ENCODE assay signal across 27 cellular contexts in the genomic region with DNA sequence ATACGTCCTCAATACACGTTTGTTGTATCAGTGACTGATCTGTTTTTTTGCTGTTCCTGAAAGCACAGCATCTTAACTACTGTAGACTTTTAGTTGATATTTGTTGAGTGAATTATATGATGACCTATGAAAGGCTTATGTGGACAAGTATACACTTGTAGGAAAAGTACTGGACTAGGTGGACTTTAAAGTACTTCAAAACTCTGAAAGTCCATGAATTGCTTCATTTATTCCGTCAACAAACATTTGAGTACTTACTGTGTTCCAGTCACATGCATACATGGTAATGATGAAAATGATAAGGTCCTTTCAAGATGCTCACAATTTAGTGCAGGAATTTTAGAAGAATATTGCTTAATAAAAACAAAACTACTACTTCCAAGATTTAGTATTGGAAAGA. TPM values are rescaled to one million over a fixed set of nuclear protein-coding genes. Genes with fewer than 3 reads are reported as not detected.
DNase-seq lines count a peak whose midpoint lies in the region; ATAC-seq, FAIRE-seq and TF ChIP-seq lines count a peak whose summit lies in the region.
"Had no signal": no experiment of that assay in that cellular context is flagged by ENCODE, and none has a peak within 500 bp of the region (broad histone marks: within the 10 kb centered on the region; RNA-seq: fewer than 3 reads in every experiment).

No MANE protein-coding gene starts in this region.

- H3K4me1 Mint-ChIP-seq in activated T-helper 17 cell treated with anti-CD3 and anti-CD28 coated beads, Interleukin-2, amount 50 U/mL, for 72 hours: peaks cover 45% of the 10 kb centered on the region
- peaks cover 49% of the 10 kb centered on the region for H3K4me1 Mint-ChIP-seq in activated naive CD8-positive, alpha-beta T cell treated with anti-CD3 and anti-CD28 coated beads, Interleukin-2, amount 50 U/mL, for 24 hours
- H3K4me1 Mint-ChIP-seq in activated CD4-positive, alpha-beta memory T cell treated with anti-CD3 and anti-CD28 coated beads, Interleukin-2, amount 10 ng/mL, durations not matched to agents 7 days and 5 days: peaks cover 63% of the 10 kb centered on the region

- peaks cover 9% of the 10 kb centered on the region for H3K36me3 Mint-ChIP-seq in activated T-helper 17 cell treated with anti-CD3 and anti-CD28 coated beads, Interleukin-2, amount 50 U/mL, for 72 hours (ENCODE audit: low read depth)
- H3K36me3 Mint-ChIP-seq in activated naive CD8-positive, alpha-beta T cell treated with anti-CD3 and anti-CD28 coated beads, Interleukin-2, amount 50 U/mL, for 24 hours (ENCODE audit: low read depth): no peaks in the 10 kb centered on the region
- peaks cover 10% of the 10 kb centered on the region for H3K36me3 Mint-ChIP-seq in activated CD4-positive, alpha-beta memory T cell treated with anti-CD3 and anti-CD28 coated beads, Interleukin-2, amount 10 ng/mL, durations not matched to agents 7 days and 5 days (ENCODE audit: low read depth)

- H3K27ac ChIP-seq in HepG2 (ENCODE audit: extremely low read length, insufficient read depth, low read length) (peak overlapping the region; percentile 15), right lobe of liver (no peak overlapping the region), iPS-20b (ENCODE audit: low read length) (no peak overlapping the region)
- H3K27ac ChIP-seq: esophagus muscularis mucosa, gastrocnemius medialis, RWPE1 had no signal

- H3K27me3 ChIP-seq in HepG2 (ENCODE audit: control insufficient read depth in 1 of 2, insufficient read depth in 2 of 2, low read length in 2 of 2): no peaks in the 10 kb centered on the region; a peak in 1 of 5 replicates
- H3K27me3 ChIP-seq in right lobe of liver: no peaks in the 10 kb centered on the region
- no peaks in the 10 kb centered on the region for H3K27me3 ChIP-seq in iPS-20b (ENCODE audit: insufficient read depth, low read length)
- H3K27me3 ChIP-seq: esophagus muscularis mucosa, gastrocnemius medialis, pancreas had no signal

- peaks cover 76% of the 10 kb centered on the region for H3K79me2 ChIP-seq in HepG2 (ENCODE audit: insufficient read depth, low read length)

- ATAC-seq in HepG2 (no peak), right lobe of liver (no peak)
- ATAC-seq in activated T-helper 17 cell treated with anti-CD3 and anti-CD28 coated beads, Interleukin-2, amount 50 U/mL, for 72 hours (replicated peaks): no peak
- no peak for ATAC-seq in activated naive CD8-positive, alpha-beta T cell treated with anti-CD3 and anti-CD28 coated beads, Interleukin-2, amount 50 U/mL, for 24 hours
- ATAC-seq: gastrocnemius medialis, pancreas, right cardiac atrium had no signal

- 71% methylated on average over 3 of the region's 3 CpGs for WGBS in HepG2 (ENCODE audit: low lambda C conversion rate)
- 58% methylated on average over 3 of the region's 3 CpGs for WGBS in right lobe of liver (ENCODE audit: insufficient coverage, low coverage, low lambda C conversion rate, missing lambda C conversion rate)

- TF ChIP-seq POLR2A in HepG2 (IDR thresholded peaks at IDR 0.05; ENCODE audit: insufficient read depth in 1 of 2, low read depth in 2 of 2, low read length in 2 of 2) (no peak), right lobe of liver (IDR thresholded peaks at IDR 0.05) (no peak)

- peak overlapping the region in 2 of 3 experiments; percentile 82 to 90; a peak in 4 of 6 replicates for H3K4me3 ChIP-seq in HepG2 (replicated peaks in 1 of 3; ENCODE audit: insufficient read depth in 1 of 3, low read depth in 2 of 3, low read length in 3 of 3)
- H3K4me3 ChIP-seq in right lobe of liver: no peak overlapping the region
- H3K4me3 ChIP-seq in iPS-20b (ENCODE audit: low read length): peak overlapping the region; percentile 96
- H3K4me3 ChIP-seq: esophagus muscularis mucosa, gastrocnemius medialis had no signal

- no peak overlapping the region for H3K27ac Mint-ChIP-seq in activated T-helper 17 cell treated with anti-CD3 and anti-CD28 coated beads, Interleukin-2, amount 50 U/mL, for 72 hours
- H3K27ac Mint-ChIP-seq in activated naive CD8-positive, alpha-beta T cell treated with anti-CD3 and anti-CD28 coated beads, Interleukin-2, amount 50 U/mL, for 24 hours: no peak overlapping the region
- no peak overlapping the region for H3K27ac Mint-ChIP-seq in activated CD4-positive, alpha-beta memory T cell treated with anti-CD3 and anti-CD28 coated beads, Interleukin-2, amount 10 ng/mL, durations not matched to agents 7 days and 5 days
- H3K27ac Mint-ChIP-seq: activated naive CD4-positive, alpha-beta T cell treated with anti-CD3 and anti-CD28 coated beads, Interleukin-2, amount 10 ng/mL, durations not matched to agents 7 days and 5 days; activated T-cell treated with anti-CD3 and anti-CD28 coated beads, Interleukin-2, amount 50 U/mL, for 24 hours had no signal

- CTCF ChIA-PET in HepG2 (lab: Yijun Ruan, JAX; ENCODE audit: low intra/inter-chr PET ratio, low total read pairs): no interaction called here
- CTCF ChIA-PET in activated CD4-positive, alpha-beta memory T cell treated with anti-CD3 and anti-CD28 coated beads, Interleukin-2, amount 10 ng/mL, durations not matched to agents 7 days and 5 days (lab: Charles Lee): interaction anchor here (0.6 to 3.3 kb wide), 3 partner anchors 10 to 211 kb away, joined by 3 to 25 read pairs (median 4); no protein-coding TSS in a partner anchor

- no TSS peak for BruUV-seq in HepG2 (replicated peaks; lab: Mats Ljungman, UMichigan)

- H3K27me3 Mint-ChIP-seq in activated T-helper 17 cell treated with anti-CD3 and anti-CD28 coated beads, Interleukin-2, amount 50 U/mL, for 72 hours: no peaks in the 10 kb centered on the region
- H3K27me3 Mint-ChIP-seq in activated naive CD8-positive, alpha-beta T cell treated with anti-CD3 and anti-CD28 coated beads, Interleukin-2, amount 50 U/mL, for 24 hours: no peaks in the 10 kb centered on the region
- H3K27me3 Mint-ChIP-seq in activated CD4-positive, alpha-beta memory T cell treated with anti-CD3 and anti-CD28 coated beads, Interleukin-2, amount 10 ng/mL, durations not matched to agents 7 days and 5 days: no peaks in the 10 kb centered on the region
- H3K27me3 Mint-ChIP-seq: activated naive CD4-positive, alpha-beta T cell treated with anti-CD3 and anti-CD28 coated beads, Interleukin-2, amount 10 ng/mL, durations not matched to agents 7 days and 5 days; activated T-cell treated with anti-CD3 and anti-CD28 coated beads, Interleukin-2, amount 50 U/mL, for 24 hours had no signal

- TF ChIP-seq CTCF in HepG2 (CRISPR knock-in tag; IDR thresholded peaks at IDR 0.05): no peak
- TF ChIP-seq CTCF in right lobe of liver (IDR thresholded peaks at IDR 0.05): no peak

- no peak for FAIRE-seq in HepG2 (lab: Jason Lieb, UNC)
- FAIRE-seq: D721Med, pancreas had no signal

- in situ Hi-C loops in HepG2 (cut with HindIII; ENCODE audit: extremely low pct_ligation_motif_present, low pct_unique_long_range_greater_than_20kb): loop anchor here (10.0 kb wide), 1 partner anchor 143 kb away; no protein-coding TSS in a partner anchor

- DNase-seq in HepG2 (ENCODE audit: low spot score) (peak; percentile 35), right lobe of liver (no peak), NCI-H1417 treated with DMSO at 0.1 percent for 48 hours (lab: John Stamatoyannopoulos, UW) (no peak), cortex of kidney (lab: John Stamatoyannopoulos, UW) (no peak)
- no peak for DNase-seq in activated naive CD8-positive, alpha-beta T cell treated with anti-CD3 and anti-CD28 coated beads, Interleukin-2, amount 50 U/mL, for 24 hours
- DNase-seq in activated CD4-positive, alpha-beta memory T cell treated with anti-CD3 and anti-CD28 coated beads, Interleukin-2, amount 10 ng/mL, durations not matched to agents 7 days and 5 days: no peak
- DNase-seq: ACHN; activated CD4-positive, CD25-positive, alpha-beta regulatory T cell treated with anti-CD3 and anti-CD28 coated beads, Interleukin-2, amount 50 U/mL, for 72 hours; activated naive CD4-positive, alpha-beta T cell treated with anti-CD3 and anti-CD28 coated beads, Interleukin-2, amount 10 ng/mL, durations not matched to agents 7 days and 5 days; activated T-cell treated with anti-CD3 and anti-CD28 coated beads, Interleukin-2, amount 50 U/mL, for 24 hours; aorta; effector CD8-positive, alpha-beta T cell; EL; gastrocnemius medialis; MM.1S; NCI-H146; NCI-H69; pancreas; right cardiac atrium; stimulated activated CD8-positive, alpha-beta memory T cell treated with anti-CD3 and anti-CD28 coated beads, Interleukin-4, amount 100 ng/mL, for 48 hours; trophoblast cell had no signal

- POLR2A ChIA-PET in HepG2 (lab: Yijun Ruan, JAX): interaction anchor here (1.1 to 3.7 kb wide), 2 partner anchors 134 to 144 kb away, joined by 3 to 32 read pairs; partner anchors contain the start of gene INTS6
- POLR2A ChIA-PET in activated CD4-positive, alpha-beta memory T cell treated with anti-CD3 and anti-CD28 coated beads, Interleukin-2, amount 10 ng/mL, durations not matched to agents 7 days and 5 days (lab: Charles Lee): interaction anchor here (1.3 to 4.0 kb wide), 3 partner anchors 27 to 210 kb away, joined by 4 to 109 read pairs (median 17); partner anchors contain the start of gene INTS6

- H3K4me2 ChIP-seq in HepG2 (ENCODE audit: low read depth, low read length): peak overlapping the region; percentile 82

- H3K4me3 Mint-ChIP-seq in activated T-helper 17 cell treated with anti-CD3 and anti-CD28 coated beads, Interleukin-2, amount 50 U/mL, for 72 hours: peak overlapping the region; percentile 100
- H3K4me3 Mint-ChIP-seq in activated naive CD8-positive, alpha-beta T cell treated with anti-CD3 and anti-CD28 coated beads, Interleukin-2, amount 50 U/mL, for 24 hours: no peak overlapping the region
- H3K4me3 Mint-ChIP-seq in activated CD4-positive, alpha-beta memory T cell treated with anti-CD3 and anti-CD28 coated beads, Interleukin-2, amount 10 ng/mL, durations not matched to agents 7 days and 5 days: no peak overlapping the region
- H3K4me3 Mint-ChIP-seq: activated naive CD4-positive, alpha-beta T cell treated with anti-CD3 and anti-CD28 coated beads, Interleukin-2, amount 10 ng/mL, durations not matched to agents 7 days and 5 days; activated T-cell treated with anti-CD3 and anti-CD28 coated beads, Interleukin-2, amount 50 U/mL, for 24 hours had no signal

- H3K9ac ChIP-seq in HepG2 (ENCODE audit: insufficient read depth, low read depth, low read length): no peak overlapping the region
- peak overlapping the region; percentile 13; the same call in 1 of the 2 replicates for H3K9ac ChIP-seq in iPS-20b (ENCODE audit: low read depth, low read length)

- no peak for TF ChIP-seq EP300 in HepG2 (IDR thresholded peaks at IDR 0.05; ENCODE audit: low read depth in 2 of 2, low read length in 2 of 2)
- no peak for TF ChIP-seq EP300 in HepG2 (CRISPR knock-in tag; IDR thresholded peaks at IDR 0.05; ENCODE audit: borderline replicate concordance)

- no peaks in the 10 kb centered on the region; a peak in 1 of 5 replicates for H3K36me3 ChIP-seq in HepG2 (replicated peaks in 1 of 2; ENCODE audit: control insufficient read depth in 1 of 2, insufficient read depth in 2 of 2, low read length in 2 of 2)
- H3K36me3 ChIP-seq in right lobe of liver: no peaks in the 10 kb centered on the region
- H3K36me3 ChIP-seq in iPS-20b (ENCODE audit: insufficient read depth, low read depth, low read length): no peaks in the 10 kb centered on the region
- H3K36me3 ChIP-seq: esophagus muscularis mucosa, gastrocnemius medialis, pancreas had no signal

- peaks cover 75% of the 10 kb centered on the region for H3K4me1 ChIP-seq in HepG2 (ENCODE audit: insufficient read depth, low read length)
- peaks cover 0 to 33% (median 8%) of the 10 kb centered on the region in 4 donors for H3K4me1 ChIP-seq in right lobe of liver
- peaks cover 60% of the 10 kb centered on the region for H3K4me1 ChIP-seq in iPS-20b (ENCODE audit: insufficient read depth, low read length)

- peaks cover 9% of the 10 kb centered on the region; the same call in 1 of the 2 replicates for H4K20me1 ChIP-seq in HepG2 (ENCODE audit: insufficient read depth, low read length)

- TF ChIP-seq RAD21 in HepG2 (CRISPR knock-in tag; IDR thresholded peaks at IDR 0.05): no peak

- intact Hi-C loops in HepG2 (cut with micrococcal nuclease; ENCODE audit: unreplicated experiment): loop anchor here (5.0 to 10.0 kb wide), 3 partner anchors 147 to 210 kb away; no protein-coding TSS in a partner anchor
- intact Hi-C loops in right lobe of liver (cut with DNase I): loop anchor here in 1 of 2 donors (10.0 kb wide), 1 partner anchor 133 kb away; the partner anchor contains the start of gene INTS6

- H2AFZ ChIP-seq in HepG2 (ENCODE audit: low read length): no peak overlapping the region

- H3K9me3 ChIP-seq in HepG2 (ENCODE audit: low read length) (no peaks in the 10 kb centered on the region), right lobe of liver (no peaks in the 10 kb centered on the region), iPS-20b (ENCODE audit: insufficient read depth, low read depth, low read length) (no peaks in the 10 kb centered on the region)
- H3K9me3 ChIP-seq: esophagus muscularis mucosa, gastrocnemius medialis, pancreas had no signal

- H3K9me3 Mint-ChIP-seq in activated T-helper 17 cell treated with anti-CD3 and anti-CD28 coated beads, Interleukin-2, amount 50 U/mL, for 72 hours: no peaks in the 10 kb centered on the region
- H3K9me3 Mint-ChIP-seq in activated naive CD8-positive, alpha-beta T cell treated with anti-CD3 and anti-CD28 coated beads, Interleukin-2, amount 50 U/mL, for 24 hours: no peaks in the 10 kb centered on the region
- no peaks in the 10 kb centered on the region for H3K9me3 Mint-ChIP-seq in activated CD4-positive, alpha-beta memory T cell treated with anti-CD3 and anti-CD28 coated beads, Interleukin-2, amount 10 ng/mL, durations not matched to agents 7 days and 5 days
- H3K9me3 Mint-ChIP-seq: activated naive CD4-positive, alpha-beta T cell treated with anti-CD3 and anti-CD28 coated beads, Interleukin-2, amount 10 ng/mL, durations not matched to agents 7 days and 5 days; activated T-cell treated with anti-CD3 and anti-CD28 coated beads, Interleukin-2, amount 50 U/mL, for 24 hours; CD14-positive monocyte had no signal

RNA-seq across cellular contexts. Expression of gene WDFY2, which starts 3.1 kb away (rescaled TPM):
- total RNA-seq in HepG2 (2016; rRNA removed; fragmentation: Illumina TruSeq; extraction: Trizol): 16.4 and 22.6 TPM in 2 replicates
- total RNA-seq in HepG2 (2016; cell fraction: cytosol; rRNA removed; fragmentation: Illumina TruSeq; extraction: Trizol; ENCODE audit: low read depth): 2.3 and 2.6 TPM in 2 replicates
- total RNA-seq in HepG2 (2016; cell fraction: insoluble cytoplasmic fraction; rRNA removed; fragmentation: Illumina TruSeq; extraction: Trizol): 17.3 and 21.4 TPM in 2 replicates
- 5.6 and 7.0 TPM in 2 replicates for total RNA-seq in HepG2 (2016; cell fraction: membrane; rRNA removed; fragmentation: Illumina TruSeq; extraction: Trizol)
- 70.9 and 71.5 TPM in 2 replicates for total RNA-seq in HepG2 (2016; cell fraction: nucleus; rRNA removed; fragmentation: Illumina TruSeq; extraction: Trizol)
- 27.0 and 27.5 TPM in 2 replicates for polyA plus RNA-seq in HepG2 (2011; rRNA removed)
- 8.0 and 11.1 TPM in 2 replicates for polyA plus RNA-seq in HepG2 (2011; cell fraction: cytosol; rRNA removed)
- polyA plus RNA-seq in HepG2 (2011; cell fraction: nucleus; rRNA removed): 67.6 and 71.9 TPM in 2 replicates
- 21.4 and 23.6 TPM in 2 replicates for polyA plus RNA-seq in HepG2 (2012)
- polyA plus RNA-seq in HepG2 (2016; cell fraction: cytosol; fragmentation: Illumina TruSeq; extraction: Trizol; ENCODE audit: low read depth): 1.3 and 1.7 TPM in 2 replicates
- 16.8 and 17.1 TPM in 2 replicates for polyA plus RNA-seq in HepG2 (2016; cell fraction: insoluble cytoplasmic fraction; fragmentation: Illumina TruSeq; extraction: Trizol; ENCODE audit: low read depth)
- 3.4 and 3.7 TPM in 2 replicates for polyA plus RNA-seq in HepG2 (2016; cell fraction: membrane; fragmentation: Illumina TruSeq; extraction: Trizol; ENCODE audit: low read depth)
- polyA plus RNA-seq in HepG2 (2016; cell fraction: nucleus; fragmentation: Illumina TruSeq; extraction: Trizol; ENCODE audit: insufficient read depth, low read depth): 63.8 and 64.3 TPM in 2 replicates
- 10.1 and 51.6 TPM in 2 replicates for polyA minus RNA-seq in HepG2 (2011; rRNA and poly(A)+ RNA removed; ENCODE audit: low replicate concordance)
- 12.9 and 15.9 TPM in 2 replicates for polyA minus RNA-seq in HepG2 (2011; cell fraction: cytosol; rRNA and poly(A)+ RNA removed)
- 150 and 174 TPM in 2 replicates for polyA minus RNA-seq in HepG2 (2011; cell fraction: nucleus; rRNA and poly(A)+ RNA removed)
- total RNA-seq in right lobe of liver: 10 to 100 TPM in 1 of 6 experiments, 1 to 10 TPM in 5; 4.5 to 12.0 (median 7.3) TPM
- total RNA-seq in activated T-helper 17 cell treated with anti-CD3 and anti-CD28 coated beads, Interleukin-2, amount 50 U/mL, for 72 hours: 10 to 100 TPM; 16.8 to 31.5 TPM
- total RNA-seq in activated CD4-positive, alpha-beta memory T cell treated with anti-CD3 and anti-CD28 coated beads, Interleukin-2, amount 10 ng/mL, durations not matched to agents 7 days and 5 days: 10 to 100 TPM; 12.2 to 14.1 TPM

Comparison
In these comparisons a context has a peak if more than half of its experiments do, and no peak if none do; other contexts are left out.
1. H3K4me3 ChIP-seq: peak in HepG2 (2 of 3) and iPS-20b (single experiment); none in right lobe of liver (0 of 3).